ENCODE assay signal across 21 cellular contexts in the genomic region with DNA sequence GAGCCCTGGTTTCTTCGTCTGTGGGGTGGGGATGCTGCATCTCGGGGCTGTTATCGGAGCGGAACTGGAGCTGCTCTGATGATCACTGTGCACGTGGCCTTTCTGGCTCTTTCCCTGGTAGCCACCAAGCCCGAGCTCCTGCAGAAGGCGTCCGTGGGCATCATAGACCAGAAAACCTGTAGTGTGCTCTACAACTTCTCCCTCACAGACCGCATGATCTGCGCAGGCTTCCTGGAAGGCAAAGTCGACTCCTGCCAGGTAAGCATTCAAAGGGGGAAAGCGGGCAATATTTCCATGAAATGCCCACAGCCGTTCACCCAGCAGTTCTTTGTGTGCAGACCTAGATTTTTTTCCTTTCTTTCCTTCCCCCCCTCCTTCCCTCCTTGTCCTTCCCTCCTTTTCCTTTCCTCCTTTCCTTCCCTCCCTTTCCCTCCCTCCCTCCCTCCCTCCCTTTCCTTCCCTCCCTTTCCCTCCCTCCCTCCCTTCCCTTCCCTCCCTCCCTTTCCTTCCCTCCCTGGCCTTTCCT. TPM values are rescaled to one million over a fixed set of nuclear protein-coding genes. Genes with fewer than 3 reads are reported as not detected.
A peak's percentile ranks its signal among the peaks of the same experiment; 100 is the strongest.
DNase-seq lines count a peak whose midpoint lies in the region.
"Had no signal": no experiment of that assay in that cellular context is flagged by ENCODE, and none has a peak within 500 bp of the region (broad histone marks: within the 10 kb centered on the region; RNA-seq: fewer than 3 reads in every experiment).

No MANE protein-coding gene starts in this region.

- peak overlapping the region; percentile 64 for H3K27ac ChIP-seq in BLaER1
- H3K27ac ChIP-seq: 22Rv1, HL-60 had no signal

- H3K27ac Mint-ChIP-seq in activated CD4-positive, alpha-beta T cell treated with anti-CD3 and anti-CD28 coated beads, Interleukin-2, amount 10 ng/mL, durations not matched to agents 7 days and 5 days: peak overlapping the region; percentile 70
- H3K27ac Mint-ChIP-seq: CD4-positive, alpha-beta T cell; HFFc6 had no signal

- CTCF ChIA-PET in activated CD4-positive, alpha-beta T cell treated with anti-CD3 and anti-CD28 coated beads, Interleukin-2, amount 10 ng/mL, durations not matched to agents 7 days and 5 days (lab: Charles Lee): no interaction called here

- H3K4me1 ChIP-seq in BLaER1: peaks cover 75% of the 10 kb centered on the region
- H3K4me1 ChIP-seq: HAP-1 had no signal

- no peaks in the 10 kb centered on the region for H3K4me1 Mint-ChIP-seq in activated CD4-positive, alpha-beta T cell treated with anti-CD3 and anti-CD28 coated beads, Interleukin-2, amount 10 ng/mL, durations not matched to agents 7 days and 5 days

- peak overlapping the region; percentile 76 for H3K4me2 ChIP-seq in BLaER1

- peaks cover 1% of the 10 kb centered on the region for H3K36me3 Mint-ChIP-seq in activated CD4-positive, alpha-beta T cell treated with anti-CD3 and anti-CD28 coated beads, Interleukin-2, amount 10 ng/mL, durations not matched to agents 7 days and 5 days (ENCODE audit: low read depth)

- H3K9me3 ChIP-seq in BLaER1: no peaks in the 10 kb centered on the region
- H3K9me3 ChIP-seq: HAP-1 had no signal

- H3K4me3 ChIP-seq in BLaER1: 0 out of 2 replicates have a peak overlapping the region, but pooled peaks have one; percentile 11
- H3K4me3 ChIP-seq: HAP-1 had no signal

- H3K4me3 Mint-ChIP-seq in activated CD4-positive, alpha-beta T cell treated with anti-CD3 and anti-CD28 coated beads, Interleukin-2, amount 10 ng/mL, durations not matched to agents 7 days and 5 days: no peak overlapping the region
- H3K4me3 Mint-ChIP-seq: CD4-positive, alpha-beta T cell; HFFc6 had no signal

- intact Hi-C loops in head of caudate nucleus (cut with DNase I): no loop called here

- no peaks in the 10 kb centered on the region for H3K9me3 Mint-ChIP-seq in activated CD4-positive, alpha-beta T cell treated with anti-CD3 and anti-CD28 coated beads, Interleukin-2, amount 10 ng/mL, durations not matched to agents 7 days and 5 days
- H3K9me3 Mint-ChIP-seq: CD4-positive, alpha-beta T cell had no signal

- H3K27me3 Mint-ChIP-seq in activated CD4-positive, alpha-beta T cell treated with anti-CD3 and anti-CD28 coated beads, Interleukin-2, amount 10 ng/mL, durations not matched to agents 7 days and 5 days: no peaks in the 10 kb centered on the region
- H3K27me3 Mint-ChIP-seq: CD4-positive, alpha-beta T cell had no signal

- POLR2A ChIA-PET in activated CD4-positive, alpha-beta T cell treated with anti-CD3 and anti-CD28 coated beads, Interleukin-2, amount 10 ng/mL, durations not matched to agents 7 days and 5 days (lab: Charles Lee): no interaction called here

- H3K9ac ChIP-seq in BLaER1: no peak overlapping the region

- H3K27me3 ChIP-seq in BLaER1: no peaks in the 10 kb centered on the region

- peaks cover 14% of the 10 kb centered on the region; the same call in 1 of the 2 replicates for H4K20me1 ChIP-seq in BLaER1

- no peak for DNase-seq in activated CD4-positive, alpha-beta T cell treated with anti-CD3 and anti-CD28 coated beads, Interleukin-2, amount 10 ng/mL, durations not matched to agents 7 days and 5 days
- DNase-seq in activated CD4-positive, alpha-beta T cell treated with anti-CD3 and anti-CD28 coated beads, Interleukin-2, amount 50 U/mL, for 1 hour: no peak
- DNase-seq in HuH-7.5 (ENCODE audit: low spot score): peak; percentile 6
- DNase-seq in epidermal melanocyte (ENCODE audit: insufficient read length, low spot score): peak; percentile 15
- DNase-seq in dermis blood vessel endothelial cell: no peak
- no peak for DNase-seq in AG08395 (ENCODE audit: low spot score)
- no peak for DNase-seq in head of caudate nucleus
- DNase-seq: AML-193; C1 segment of cervical spinal cord; Calu3; CD4-positive, alpha-beta T cell; DMS79; EL; HFFc6; IMR-90; KG1 had no signal

- peaks cover 33% of the 10 kb centered on the region for H3K36me3 ChIP-seq in BLaER1

RNA-seq across cellular contexts. Expression of a gene that starts 9.4 kb away (rescaled TPM):
- total RNA-seq in activated CD4-positive, alpha-beta T cell treated with anti-CD3 and anti-CD28 coated beads, Interleukin-2, amount 10 ng/mL, durations not matched to agents 7 days and 5 days: 10 to 100 TPM; 49.0 to 66.4 TPM
- 48.3 and 53.5 TPM in 2 replicates for total RNA-seq in dermis blood vessel endothelial cell

RNA-seq across cellular contexts. Expression of a gene that starts 38.8 kb away (rescaled TPM):
- 100 to 1,000 TPM; 101 to 113 TPM for total RNA-seq in activated CD4-positive, alpha-beta T cell treated with anti-CD3 and anti-CD28 coated beads, Interleukin-2, amount 10 ng/mL, durations not matched to agents 7 days and 5 days
- total RNA-seq in dermis blood vessel endothelial cell: 57.3 and 179 TPM in 2 replicates

RNA-seq across cellular contexts. Expression of a gene that starts 57.9 kb away (rescaled TPM):
- total RNA-seq in activated CD4-positive, alpha-beta T cell treated with anti-CD3 and anti-CD28 coated beads, Interleukin-2, amount 10 ng/mL, durations not matched to agents 7 days and 5 days: not detected
- total RNA-seq in dermis blood vessel endothelial cell: under 0.01 and 0.14 TPM in 2 replicates
- total RNA-seq: A673; Calu3; CD4-positive, alpha-beta T cell; HFFc6; IMR-90 had no signal

RNA-seq across cellular contexts. Expression of a gene that starts 58.0 kb away (rescaled TPM):
- 10 to 100 TPM; 31.2 to 39.2 TPM for total RNA-seq in activated CD4-positive, alpha-beta T cell treated with anti-CD3 and anti-CD28 coated beads, Interleukin-2, amount 10 ng/mL, durations not matched to agents 7 days and 5 days
- 53.4 and 114 TPM in 2 replicates for total RNA-seq in dermis blood vessel endothelial cell

Comparison
In these comparisons a context has a peak if more than half of its experiments do, and no peak if none do; other contexts are left out.
1. DNase-seq: peak in HuH-7.5 (single experiment) and epidermal melanocyte (single experiment); none in activated CD4-positive, alpha-beta T cell treated with anti-CD3 and anti-CD28 coated beads, Interleukin-2, amount 10 ng/mL, durations not matched to agents 7 days and 5 days (single experiment), activated CD4-positive, alpha-beta T cell treated with anti-CD3 and anti-CD28 coated beads, Interleukin-2, amount 50 U/mL, for 1 hour (single experiment), dermis blood vessel endothelial cell (single experiment), AG08395 (single experiment) and head of caudate nucleus (0 of 42).